1 cellular context compared by ENCODE assay signal in the genomic region with DNA sequence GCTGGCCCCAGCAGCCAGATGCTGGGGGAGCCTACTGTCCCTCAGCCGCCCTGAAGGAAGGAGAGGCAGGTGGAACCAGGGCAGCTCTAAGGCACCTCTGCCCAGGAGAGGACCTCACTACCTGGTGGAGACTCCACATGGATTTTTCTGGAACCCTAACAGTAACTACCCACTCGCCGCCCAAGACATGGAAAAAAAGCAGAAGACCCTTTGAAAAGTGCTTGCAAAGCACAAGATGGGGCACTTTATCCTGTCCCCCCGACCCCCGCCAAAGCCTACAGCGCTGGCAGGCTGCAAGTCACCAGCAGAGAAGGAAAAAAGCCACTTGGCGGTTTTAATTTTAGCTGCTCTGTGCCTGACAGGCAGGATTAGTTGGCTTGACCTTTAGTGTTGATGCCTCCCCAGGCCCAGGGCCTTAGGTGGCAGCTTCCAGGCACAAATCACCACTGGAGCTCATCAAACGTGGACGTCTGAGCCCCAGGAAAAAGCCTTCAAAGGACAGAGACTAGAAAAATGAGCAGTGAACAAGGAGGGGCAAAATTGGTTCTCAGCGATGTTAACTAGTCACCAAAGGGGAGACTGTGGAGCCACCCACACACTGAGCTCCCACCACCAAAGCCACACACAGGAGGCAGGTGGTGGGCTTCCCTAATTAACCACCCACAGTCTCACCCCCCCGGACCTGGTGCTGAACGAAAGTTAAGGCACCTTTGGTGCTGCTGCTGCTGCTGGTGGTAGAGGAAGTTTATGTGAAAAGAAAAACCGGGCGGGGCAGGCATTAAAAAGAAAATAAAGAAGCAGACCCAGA.
TF ChIP-seq lines count a peak whose summit lies in the region.

No MANE protein-coding gene starts in this region.

TF ChIP-seq in IMR-90, 13 proteins besides CTCF, POLR2A, EP300 and RAD21:
- TF ChIP-seq SMC3 (IDR thresholded peaks at IDR 0.05; ENCODE audit: low read depth, low read length) (no peak), MAZ (IDR thresholded peaks at IDR 0.05; ENCODE audit: borderline replicate concordance, low read depth, low read length) (no peak), NFE2L2 (IDR thresholded peaks at IDR 0.05; ENCODE audit: low read depth, low read length) (no peak), MXI1 (IDR thresholded peaks at IDR 0.05; ENCODE audit: borderline replicate concordance, low read depth, low read length) (no peak), RCOR1 (IDR thresholded peaks at IDR 0.05; ENCODE audit: insufficient replicate concordance, low read length) (no peak), CHD1 (IDR thresholded peaks at IDR 0.05; ENCODE audit: low read depth, low read length) (no peak), MAFK (IDR thresholded peaks at IDR 0.05; ENCODE audit: low read depth, low read length) (no peak), BHLHE40 (IDR thresholded peaks at IDR 0.05; ENCODE audit: low read depth, low read length) (no peak), FOS (IDR thresholded peaks at IDR 0.05; ENCODE audit: low read depth, low read length) (no peak), CEBPB (IDR thresholded peaks at IDR 0.05; ENCODE audit: low read depth, low read length) (no peak), RFX5 (IDR thresholded peaks at IDR 0.05; ENCODE audit: low read depth, low read length) (no peak)
- TF ChIP-seq, protein P1, sequence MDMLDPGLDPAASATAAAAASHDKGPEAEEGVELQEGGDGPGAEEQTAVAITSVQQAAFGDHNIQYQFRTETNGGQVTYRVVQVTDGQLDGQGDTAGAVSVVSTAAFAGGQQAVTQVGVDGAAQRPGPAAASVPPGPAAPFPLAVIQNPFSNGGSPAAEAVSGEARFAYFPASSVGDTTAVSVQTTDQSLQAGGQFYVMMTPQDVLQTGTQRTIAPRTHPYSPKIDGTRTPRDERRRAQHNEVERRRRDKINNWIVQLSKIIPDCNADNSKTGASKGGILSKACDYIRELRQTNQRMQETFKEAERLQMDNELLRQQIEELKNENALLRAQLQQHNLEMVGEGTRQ (IDR thresholded peaks at IDR 0.05; ENCODE audit: low read depth, low read length) = no peak
- TF ChIP-seq, protein P2, sequence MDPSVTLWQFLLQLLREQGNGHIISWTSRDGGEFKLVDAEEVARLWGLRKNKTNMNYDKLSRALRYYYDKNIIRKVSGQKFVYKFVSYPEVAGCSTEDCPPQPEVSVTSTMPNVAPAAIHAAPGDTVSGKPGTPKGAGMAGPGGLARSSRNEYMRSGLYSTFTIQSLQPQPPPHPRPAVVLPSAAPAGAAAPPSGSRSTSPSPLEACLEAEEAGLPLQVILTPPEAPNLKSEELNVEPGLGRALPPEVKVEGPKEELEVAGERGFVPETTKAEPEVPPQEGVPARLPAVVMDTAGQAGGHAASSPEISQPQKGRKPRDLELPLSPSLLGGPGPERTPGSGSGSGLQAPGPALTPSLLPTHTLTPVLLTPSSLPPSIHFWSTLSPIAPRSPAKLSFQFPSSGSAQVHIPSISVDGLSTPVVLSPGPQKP (IDR thresholded peaks at IDR 0.05; ENCODE audit: borderline replicate concordance, low read depth, low read length) = no peak
